ENCODE assay signal across 25 cellular contexts in genomic region chr10:47082055-47082784, GRCh38.
DNase-seq lines count a peak whose midpoint lies in the region; ATAC-seq, FAIRE-seq and TF ChIP-seq lines count a peak whose summit lies in the region.
"Had no signal": no experiment of that assay in that cellular context is flagged by ENCODE, and none has a peak within 500 bp of the region (broad histone marks: within the 10 kb centered on the region; RNA-seq: fewer than 3 reads in every experiment).

No MANE protein-coding gene starts in this region.

- BruUV-seq in PC-9 (replicated peaks; lab: Mats Ljungman, UMichigan): no TSS peak

- H3K4me3 ChIP-seq in A549 (no peak overlapping the region), PC-9 (no peak overlapping the region)
- H3K4me3 ChIP-seq: GM12878, HAP-1 had no signal

- 42% methylated on average over 12 of the region's 12 CpGs for WGBS in A549 (ENCODE audit: missing lambda C conversion rate)

- no peak for TF ChIP-seq CTCF in activated CD8-positive, alpha-beta T cell treated with anti-CD3 and anti-CD28 coated beads for 36 hours (IDR thresholded peaks at IDR 0.05)
- TF ChIP-seq CTCF in A549 (IDR thresholded peaks at IDR 0.05) (no peak), PC-9 (conservative IDR thresholded peaks at IDR 0.05) (no peak), D721Med (IDR thresholded peaks at IDR 0.05; ENCODE audit: insufficient read depth, missing control alignments) (no peak)

- H3K4me1 ChIP-seq in A549 (no peaks in the 10 kb centered on the region), PC-9 (replicated peaks; ENCODE audit: insufficient read depth) (peaks cover 11% of the 10 kb centered on the region)
- H3K4me1 ChIP-seq: HAP-1 had no signal

- no peaks in the 10 kb centered on the region for H3K9me2 ChIP-seq in PC-9 (ENCODE audit: insufficient read depth)

- H3K9me3 ChIP-seq in A549 (no peaks in the 10 kb centered on the region), PC-9 (ENCODE audit: insufficient read depth, low read depth) (no peaks in the 10 kb centered on the region)
- H3K9me3 ChIP-seq: HAP-1 had no signal

- no peak for TF ChIP-seq POLR2A in A549 (IDR thresholded peaks at IDR 0.05; ENCODE audit: low read length)

- FAIRE-seq in A549 (lab: Jason Lieb, UNC): no peak
- FAIRE-seq in D721Med (lab: Jason Lieb, UNC): no peak
- FAIRE-seq: A204.1, GM12878, GM18507, H54 had no signal

- no peaks in the 10 kb centered on the region for H3K27me3 ChIP-seq in PC-9 (ENCODE audit: insufficient read depth, low read depth)

- peaks cover 39% of the 10 kb centered on the region for H3K4me1 Mint-ChIP-seq in activated CD8-positive, alpha-beta T cell treated with anti-CD3 and anti-CD28 coated beads for 36 hours (ENCODE audit: low read depth)
- H3K4me1 Mint-ChIP-seq in activated CD8-positive, alpha-beta T cell treated with anti-CD3 and anti-CD28 coated beads, Interleukin-2, amount 10 ng/mL, durations not matched to agents 7 days and 5 days (ENCODE audit: low read depth): peaks cover 20% of the 10 kb centered on the region
- H3K4me1 Mint-ChIP-seq in activated naive CD8-positive, alpha-beta T cell treated with anti-CD3 and anti-CD28 coated beads, Interleukin-2, amount 50 U/mL, for 24 hours: peaks cover 18% of the 10 kb centered on the region

- no peaks in the 10 kb centered on the region for H3K36me3 Mint-ChIP-seq in activated CD8-positive, alpha-beta T cell treated with anti-CD3 and anti-CD28 coated beads for 36 hours (ENCODE audit: low read depth)
- no peaks in the 10 kb centered on the region for H3K36me3 Mint-ChIP-seq in activated CD8-positive, alpha-beta T cell treated with anti-CD3 and anti-CD28 coated beads, Interleukin-2, amount 10 ng/mL, durations not matched to agents 7 days and 5 days (ENCODE audit: low read depth)
- H3K36me3 Mint-ChIP-seq in activated naive CD8-positive, alpha-beta T cell treated with anti-CD3 and anti-CD28 coated beads, Interleukin-2, amount 50 U/mL, for 24 hours (ENCODE audit: low read depth): no peaks in the 10 kb centered on the region
- H3K36me3 Mint-ChIP-seq: CD4-positive, alpha-beta memory T cell had no signal

- no peaks in the 10 kb centered on the region for H3K79me2 ChIP-seq in PC-9 (ENCODE audit: low read depth)

- no peaks in the 10 kb centered on the region for H4K20me1 ChIP-seq in PC-9 (ENCODE audit: insufficient read depth)

- no peak overlapping the region for H3K27ac Mint-ChIP-seq in activated CD8-positive, alpha-beta T cell treated with anti-CD3 and anti-CD28 coated beads for 36 hours
- no peak overlapping the region for H3K27ac Mint-ChIP-seq in activated CD8-positive, alpha-beta T cell treated with anti-CD3 and anti-CD28 coated beads, Interleukin-2, amount 10 ng/mL, durations not matched to agents 7 days and 5 days
- no peak overlapping the region for H3K27ac Mint-ChIP-seq in activated naive CD8-positive, alpha-beta T cell treated with anti-CD3 and anti-CD28 coated beads, Interleukin-2, amount 50 U/mL, for 24 hours
- H3K27ac Mint-ChIP-seq: HFFc6 had no signal

- no peak for DNase-seq in activated CD8-positive, alpha-beta T cell treated with anti-CD3 and anti-CD28 coated beads for 36 hours
- no peak for DNase-seq in activated CD8-positive, alpha-beta T cell treated with anti-CD3 and anti-CD28 coated beads, Interleukin-2, amount 10 ng/mL, durations not matched to agents 7 days and 5 days
- DNase-seq in A549 (ENCODE audit: low read depth in 1 of 2, low spot score in 1 of 2): no peak
- DNase-seq in PC-9: peak; percentile 26 to 58
- peak; percentile 29 for DNase-seq in islet precursor cell
- DNase-seq in activated naive CD8-positive, alpha-beta T cell treated with anti-CD3 and anti-CD28 coated beads, Interleukin-2, amount 50 U/mL, for 24 hours: no peak
- no peak for DNase-seq in DMS153 (lab: John Stamatoyannopoulos, UW)
- no peak for DNase-seq in D721Med (ENCODE audit: insufficient read length, low spot score)
- DNase-seq: ACHN, AML-193, C1 segment of cervical spinal cord, Calu3, COR-L47, DMS79, EL, GDM1, GOT3, HFFc6 had no signal

- H3K4me3 Mint-ChIP-seq in activated CD8-positive, alpha-beta T cell treated with anti-CD3 and anti-CD28 coated beads for 36 hours: no peak overlapping the region
- H3K4me3 Mint-ChIP-seq in activated CD8-positive, alpha-beta T cell treated with anti-CD3 and anti-CD28 coated beads, Interleukin-2, amount 10 ng/mL, durations not matched to agents 7 days and 5 days: no peak overlapping the region
- H3K4me3 Mint-ChIP-seq in activated naive CD8-positive, alpha-beta T cell treated with anti-CD3 and anti-CD28 coated beads, Interleukin-2, amount 50 U/mL, for 24 hours: no peak overlapping the region
- H3K4me3 Mint-ChIP-seq: HFFc6 had no signal

- H3K36me3 ChIP-seq in PC-9 (ENCODE audit: low read depth): no peaks in the 10 kb centered on the region
- H3K36me3 ChIP-seq: HAP-1 had no signal

- ATAC-seq in activated CD8-positive, alpha-beta T cell treated with anti-CD3 and anti-CD28 coated beads for 36 hours: peak; percentile 12
- no peak for ATAC-seq in activated CD8-positive, alpha-beta T cell treated with anti-CD3 and anti-CD28 coated beads, Interleukin-2, amount 10 ng/mL, durations not matched to agents 7 days and 5 days
- no peak for ATAC-seq in A549
- ATAC-seq in activated naive CD8-positive, alpha-beta T cell treated with anti-CD3 and anti-CD28 coated beads, Interleukin-2, amount 50 U/mL, for 24 hours: no peak
- ATAC-seq: GM12878 had no signal

- intact Hi-C loops in activated CD8-positive, alpha-beta T cell treated with anti-CD3 and anti-CD28 coated beads for 36 hours (cut with micrococcal nuclease): no loop called here
- intact Hi-C loops in PC-9 (cut with micrococcal nuclease; ENCODE audit: unreplicated experiment): no loop called here

- H3F3A ChIP-seq in PC-9 (ENCODE audit: insufficient read depth, low read depth): no peaks in the 10 kb centered on the region

- no peaks in the 10 kb centered on the region for H3K9me3 Mint-ChIP-seq in activated CD8-positive, alpha-beta T cell treated with anti-CD3 and anti-CD28 coated beads for 36 hours
- no peaks in the 10 kb centered on the region for H3K9me3 Mint-ChIP-seq in activated CD8-positive, alpha-beta T cell treated with anti-CD3 and anti-CD28 coated beads, Interleukin-2, amount 10 ng/mL, durations not matched to agents 7 days and 5 days (ENCODE audit: insufficient read depth)
- no peaks in the 10 kb centered on the region for H3K9me3 Mint-ChIP-seq in activated naive CD8-positive, alpha-beta T cell treated with anti-CD3 and anti-CD28 coated beads, Interleukin-2, amount 50 U/mL, for 24 hours
- H3K9me3 Mint-ChIP-seq: CD4-positive, alpha-beta memory T cell; HFFc6 had no signal

- no peak for TF ChIP-seq EP300 in A549 (IDR thresholded peaks at IDR 0.05)

- no peak overlapping the region for H2AFZ ChIP-seq in PC-9

- H3K27ac ChIP-seq in A549 (no peak overlapping the region), PC-9 (no peak overlapping the region)
- H3K27ac ChIP-seq: 22Rv1 had no signal

- POLR2A ChIA-PET in activated CD8-positive, alpha-beta T cell treated with anti-CD3 and anti-CD28 coated beads for 36 hours (lab: Charles Lee): no interaction called here
- POLR2A ChIA-PET in activated CD8-positive, alpha-beta T cell treated with anti-CD3 and anti-CD28 coated beads, Interleukin-2, amount 10 ng/mL, durations not matched to agents 7 days and 5 days (lab: Charles Lee): no interaction called here
- POLR2A ChIA-PET in A549 (lab: Yijun Ruan, JAX): no interaction called here
- POLR2A ChIA-PET in PC-9 (lab: Charles Lee; ENCODE audit: unreplicated experiment): no interaction called here

- H3K4me2 ChIP-seq in A549 (no peak overlapping the region), PC-9 (no peak overlapping the region)

- H3K27me3 Mint-ChIP-seq in activated CD8-positive, alpha-beta T cell treated with anti-CD3 and anti-CD28 coated beads for 36 hours: no peaks in the 10 kb centered on the region
- H3K27me3 Mint-ChIP-seq in activated CD8-positive, alpha-beta T cell treated with anti-CD3 and anti-CD28 coated beads, Interleukin-2, amount 10 ng/mL, durations not matched to agents 7 days and 5 days (ENCODE audit: low read depth): no peaks in the 10 kb centered on the region
- no peaks in the 10 kb centered on the region for H3K27me3 Mint-ChIP-seq in activated naive CD8-positive, alpha-beta T cell treated with anti-CD3 and anti-CD28 coated beads, Interleukin-2, amount 50 U/mL, for 24 hours

- TF ChIP-seq RAD21 in A549 (conservative IDR thresholded peaks at IDR 0.05 in 1 of 2, IDR thresholded peaks at IDR 0.05 in 1 of 2): no peak

- CTCF ChIA-PET in activated CD8-positive, alpha-beta T cell treated with anti-CD3 and anti-CD28 coated beads for 36 hours (lab: Charles Lee): interaction anchor here (1.4 to 1.8 kb wide), 5 partner anchors 33 to 229 kb away, joined by 3 to 7 read pairs (median 4); no protein-coding TSS in a partner anchor
- CTCF ChIA-PET in activated CD8-positive, alpha-beta T cell treated with anti-CD3 and anti-CD28 coated beads, Interleukin-2, amount 10 ng/mL, durations not matched to agents 7 days and 5 days (lab: Charles Lee): interaction anchor here (1.0 to 1.3 kb wide), 2 partner anchors 19 to 34 kb away, joined by 3 to 4 read pairs; no protein-coding TSS in a partner anchor
- CTCF ChIA-PET in A549 (lab: Yijun Ruan, JAX) (interaction anchor here (0.7 to 1.7 kb wide), 4 partner anchors 34 to 230 kb away, joined by 3 to 4 read pairs (median 3); no protein-coding TSS in a partner anchor), PC-9 (lab: Charles Lee) (interaction anchor here (0.7 kb wide), 1 partner anchor 175 kb away, joined by 3 read pairs; no protein-coding TSS in a partner anchor)

TF ChIP-seq in A549, 52 proteins besides CTCF, POLR2A, EP300 and RAD21:
- TF ChIP-seq KDM5A (IDR thresholded peaks at IDR 0.05) (no peak), ZC3H11A (IDR thresholded peaks at IDR 0.05) (no peak), MAFK (IDR thresholded peaks at IDR 0.05; ENCODE audit: partially characterized antibody) (peak; percentile 54)

Comparison
In these comparisons a context has a peak if more than half of its experiments do, and no peak if none do; other contexts are left out.
1. DNase-seq: peak in PC-9 (2 of 2) and islet precursor cell (single experiment); none in activated CD8-positive, alpha-beta T cell treated with anti-CD3 and anti-CD28 coated beads for 36 hours (single experiment), activated CD8-positive, alpha-beta T cell treated with anti-CD3 and anti-CD28 coated beads, Interleukin-2, amount 10 ng/mL, durations not matched to agents 7 days and 5 days (single experiment), A549 (0 of 2), activated naive CD8-positive, alpha-beta T cell treated with anti-CD3 and anti-CD28 coated beads, Interleukin-2, amount 50 U/mL, for 24 hours (single experiment), DMS153 (single experiment) and D721Med (single experiment).